In the genomic region with DNA sequence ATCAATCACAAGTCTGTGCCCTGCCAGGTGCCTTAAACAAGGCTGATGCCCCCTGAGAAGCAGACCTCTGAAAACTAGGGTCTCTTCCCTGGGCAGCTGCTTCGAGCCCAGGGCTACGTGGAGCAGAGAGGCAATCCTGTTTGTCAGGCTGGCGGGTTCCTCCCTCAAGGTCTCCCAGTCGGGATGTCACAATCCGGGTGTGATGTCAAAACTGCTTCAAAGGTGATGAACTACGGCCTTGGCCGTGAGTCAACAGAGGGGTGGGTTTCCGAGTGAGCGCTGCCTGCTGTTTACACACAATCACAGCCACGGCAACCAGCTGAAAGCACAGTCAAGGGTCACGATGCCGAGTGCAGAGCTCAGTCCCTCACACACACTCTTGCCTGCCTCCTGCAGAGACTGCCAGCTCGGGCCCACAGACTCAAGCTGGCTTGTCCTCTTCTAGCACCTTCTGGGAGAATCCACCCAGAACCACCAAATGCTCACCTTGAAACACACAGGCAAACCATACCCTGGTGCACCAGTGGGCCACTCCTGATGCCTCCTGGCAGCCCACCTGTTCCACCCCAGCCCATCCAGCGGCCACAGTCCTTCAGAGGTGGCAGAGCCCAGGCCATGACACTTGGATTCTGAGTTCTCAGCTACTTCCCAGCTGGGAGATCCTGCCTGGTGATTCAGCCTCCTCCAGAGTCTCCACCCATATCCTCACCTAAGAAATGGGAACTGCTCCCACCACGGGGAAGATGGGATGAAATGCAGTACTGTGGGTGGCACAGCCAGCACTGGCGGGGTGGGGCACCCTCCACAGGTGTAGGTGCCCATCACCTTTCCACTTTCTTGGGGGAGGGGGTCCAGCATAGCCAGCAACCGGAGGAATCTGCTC, we compare ENCODE assay signal across 8 cellular contexts. TPM values are rescaled to one million over a fixed set of nuclear protein-coding genes. Genes with fewer than 3 reads are reported as not detected.
A peak's percentile ranks its signal among the peaks of the same experiment; 100 is the strongest.
DNase-seq lines count a peak whose midpoint lies in the region; ATAC-seq and TF ChIP-seq lines count a peak whose summit lies in the region.

No MANE protein-coding gene starts in this region.

- no peak overlapping the region for H3K4me3 ChIP-seq in gastrocnemius medialis

- no peak for TF ChIP-seq CTCF in gastrocnemius medialis (IDR thresholded peaks at IDR 0.05 in 4 of 5, conservative IDR thresholded peaks at IDR 0.05 in 1 of 5)

- ATAC-seq in gastrocnemius medialis (peak in 1 of 2 donors; percentile 56), HG03565 (IDR thresholded peaks at IDR 0.05; ENCODE audit: unreplicated experiment) (no peak), HG02623 (IDR thresholded peaks at IDR 0.05; ENCODE audit: unreplicated experiment) (no peak)

- H3K4me1 ChIP-seq in gastrocnemius medialis, result peaks cover 79 to 89% of the 10 kb centered on the region in 2 donors

- TF ChIP-seq POLR2A in gastrocnemius medialis (IDR thresholded peaks at IDR 0.05), result no peak

- intact Hi-C loops in gastrocnemius medialis (cut with DNase I; ENCODE audit: low total_unique reads), result no loop called here

- DNase-seq in HT1080 (ENCODE audit: low read depth) (peak; percentile 29), T-helper 22 cell (ENCODE audit: low read depth) (peak; percentile 59), glomerular visceral epithelial cell (ENCODE audit: extremely low spot score) (peak; percentile 25), gastrocnemius medialis (peak in 1 of 2 donors; percentile 66), GDM1 (lab: John Stamatoyannopoulos, UW) (no peak)
- DNase-seq in stimulated activated CD4-positive, alpha-beta T cell treated with anti-CD3 and anti-CD28 coated beads, Interleukin-12 subunit alpha, Interleukin-12 subunit beta, amount 100 ng/mL, for 4 hours, result no peak

- no peaks in the 10 kb centered on the region for H3K27me3 ChIP-seq in gastrocnemius medialis

- H3K27ac ChIP-seq in gastrocnemius medialis, result peak overlapping the region; percentile 97 to 100 (median 98)

- in situ Hi-C loops in gastrocnemius medialis (cut with MboI; ENCODE audit: low sequenced_read_pairs in 4 of 4), result loop anchor here in 2 of 4 donors (5.0 kb wide), 2 partner anchors 43 to 48 kb away; no protein-coding TSS in a partner anchor

- no peaks in the 10 kb centered on the region for H3K9me3 ChIP-seq in gastrocnemius medialis

- no peaks in the 10 kb centered on the region for H3K36me3 ChIP-seq in gastrocnemius medialis

RNA-seq across cellular contexts. Expression of gene ELL, which starts 6.8 kb away (rescaled TPM):
- 13.1 and 14.6 TPM in 2 replicates for total RNA-seq in HT1080 (2014; rRNA removed; shearing (Covaris generic))
- polyA plus RNA-seq in HT1080 (2015; cell fraction: cytosol; rRNA removed), result 11.2 and 14.0 TPM in 2 replicates
- 23.6 and 34.7 TPM in 2 replicates for polyA plus RNA-seq in HT1080 (2015; cell fraction: nucleus; rRNA removed)
- 10 to 100 TPM; 21.8 to 30.8 (median 27.3) TPM for total RNA-seq in gastrocnemius medialis

RNA-seq across cellular contexts. Expression of gene FKBP8, which starts 28.3 kb away (rescaled TPM):
- 124 and 135 TPM in 2 replicates for total RNA-seq in HT1080 (2014; rRNA removed; shearing (Covaris generic))
- 196 and 240 TPM in 2 replicates for polyA plus RNA-seq in HT1080 (2015; cell fraction: cytosol; rRNA removed)
- 113 and 124 TPM in 2 replicates for polyA plus RNA-seq in HT1080 (2015; cell fraction: nucleus; rRNA removed)
- 100 to 1,000 TPM; 157 to 195 (median 184) TPM for total RNA-seq in gastrocnemius medialis

RNA-seq across cellular contexts. Expression of gene KXD1, which starts 42.6 kb away (rescaled TPM):
- 163 and 195 TPM in 2 replicates for total RNA-seq in HT1080 (2014; rRNA removed; shearing (Covaris generic))
- polyA plus RNA-seq in HT1080 (2015; cell fraction: cytosol; rRNA removed), result 138 and 171 TPM in 2 replicates
- polyA plus RNA-seq in HT1080 (2015; cell fraction: nucleus; rRNA removed), result 104 and 136 TPM in 2 replicates
- total RNA-seq in gastrocnemius medialis, result 100 to 1,000 TPM in 3 of 4 donors, 10 to 100 TPM in 1; 97.1 to 155 (median 106) TPM

RNA-seq across cellular contexts. Expression of gene UBA52, which starts 56.6 kb away (rescaled TPM):
- total RNA-seq in HT1080 (2014; rRNA removed; shearing (Covaris generic)), result 1,475 and 1,684 TPM in 2 replicates
- polyA plus RNA-seq in HT1080 (2015; cell fraction: cytosol; rRNA removed), result 1,368 and 1,574 TPM in 2 replicates
- polyA plus RNA-seq in HT1080 (2015; cell fraction: nucleus; rRNA removed), result 561 and 611 TPM in 2 replicates
- total RNA-seq in gastrocnemius medialis, result 100 to 1,000 TPM; 512 to 719 (median 537) TPM

Comparison
In these comparisons a context has a peak if more than half of its experiments do, and no peak if none do; other contexts are left out.
1. DNase-seq: peak in HT1080 (single experiment), T-helper 22 cell (single experiment) and glomerular visceral epithelial cell (single experiment); none in stimulated activated CD4-positive, alpha-beta T cell treated with anti-CD3 and anti-CD28 coated beads, Interleukin-12 subunit alpha, Interleukin-12 subunit beta, amount 100 ng/mL, for 4 hours (single experiment) and GDM1 (single experiment).